Comparison of ENCODE assay signal across 22 cellular contexts in genomic region chr1:88394958-88395357, GRCh38.
"Had no signal": no experiment of that assay in that cellular context is flagged by ENCODE, and none has a peak within 500 bp of the region (broad histone marks: within the 10 kb centered on the region; RNA-seq: fewer than 3 reads in every experiment).

No MANE protein-coding gene starts in this region.

- H3K27me3 ChIP-seq: neutrophil, ovary, stomach had no signal

- H3K36me3 ChIP-seq: left ventricle myocardium inferior, neutrophil, ovary, stomach had no signal

- H3K4me1 ChIP-seq: left ventricle myocardium inferior, stomach had no signal

- H3K4me3 ChIP-seq: left ventricle myocardium inferior, ovary, stomach had no signal

- H3K27ac ChIP-seq: epithelial cell of prostate, left ventricle myocardium inferior, neutrophil, ovary, stomach, VCaP had no signal

- H3K9me3 ChIP-seq: neutrophil, ovary, stomach had no signal

- ATAC-seq: activated CD8-positive, alpha-beta memory T cell treated with anti-CD3 and anti-CD28 coated beads, Interleukin-2, amount 10 ng/mL, durations not matched to agents 7 days and 5 days; activated CD8-positive, alpha-beta T cell treated with anti-CD3 and anti-CD28 coated beads for 36 hours; activated naive CD8-positive, alpha-beta T cell treated with anti-CD3 and anti-CD28 coated beads, Interleukin-2, amount 50 U/mL, for 24 hours; natural killer cell treated with Interleukin-12 subunit alpha and Interleukin-12 subunit beta and Interleukin-15 and Interleukin-18, amount 100 ng/mL, for 72 hours; sciatic nerve; stimulated activated effector memory CD8-positive, alpha-beta T cell treated with anti-CD3 and anti-CD28 coated beads, Interleukin-12 subunit alpha, Interleukin-12 subunit beta, amount 100 ng/mL, for 72 hours had no signal

- DNase-seq: activated CD4-positive, alpha-beta T cell treated with anti-CD3 and anti-CD28 coated beads, Interleukin-2, amount 10 ng/mL, durations not matched to agents 7 days and 5 days; activated CD4-positive, CD25-positive, alpha-beta regulatory T cell treated with anti-CD3 and anti-CD28 coated beads, Interleukin-2, amount 50 U/mL, for 72 hours; activated CD8-positive, alpha-beta memory T cell treated with anti-CD3 and anti-CD28 coated beads, Interleukin-2, amount 10 ng/mL, durations not matched to agents 7 days and 5 days; activated CD8-positive, alpha-beta T cell treated with anti-CD3 and anti-CD28 coated beads for 36 hours; activated effector memory CD4-positive, alpha-beta T cell treated with anti-CD3 and anti-CD28 coated beads, Interleukin-2, amount 50 U/mL, for 16 hours; activated naive CD4-positive, alpha-beta T cell treated with anti-CD3 and anti-CD28 coated beads, Interleukin-2, amount 50 U/mL, for 16 hours; activated naive CD8-positive, alpha-beta T cell treated with anti-CD3 and anti-CD28 coated beads, Interleukin-2, amount 50 U/mL, for 24 hours; activated T-cell treated with anti-CD3 and anti-CD28 coated beads for 4 hours; cerebellar nuclear complex; cortex of kidney; immature natural killer cell; left ventricle myocardium inferior; ovary; small intestine; stimulated activated CD4-positive, alpha-beta T cell treated with anti-CD3 and anti-CD28 coated beads, Interleukin-2, amount 100 ng/mL, for 24 hours; stomach had no signal
